In the genomic region with DNA sequence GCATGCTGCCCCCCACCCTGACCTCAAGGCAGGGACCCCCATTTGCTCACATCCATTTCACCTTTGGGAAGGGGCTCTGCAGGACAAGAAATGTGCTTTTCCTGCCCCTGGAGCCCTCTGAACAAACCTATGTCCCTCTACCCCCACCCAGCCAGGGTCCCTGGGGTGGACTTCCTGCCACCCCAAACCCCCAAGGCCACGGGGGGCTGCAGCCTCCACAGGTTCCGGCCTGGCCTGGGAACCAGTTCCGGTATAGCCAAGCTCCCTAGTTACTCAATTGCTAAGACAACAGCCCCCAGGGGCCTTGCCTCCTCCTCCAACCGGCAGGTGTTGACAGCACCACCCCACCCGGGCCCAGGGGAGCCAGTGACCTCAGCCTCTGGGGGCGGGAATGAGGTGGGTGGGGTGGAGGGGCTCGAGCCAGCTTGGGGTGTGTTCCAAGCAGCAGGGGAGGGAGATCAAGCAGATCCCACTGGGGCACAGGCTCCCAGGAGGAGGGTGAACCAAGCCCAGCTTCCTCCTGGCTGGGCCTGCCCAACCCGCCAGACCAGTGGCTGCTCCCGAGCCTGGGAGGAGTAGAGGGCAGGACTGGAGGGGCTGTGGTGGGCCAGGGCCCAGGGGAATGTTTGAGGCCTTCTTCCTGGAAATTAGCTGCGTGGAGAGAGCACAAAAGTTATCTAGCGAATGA, we compare ENCODE assay signal across 11 cellular contexts. TPM values are rescaled to one million over a fixed set of nuclear protein-coding genes. Genes with fewer than 3 reads are reported as not detected.
DNase-seq lines count a peak whose midpoint lies in the region; FAIRE-seq and TF ChIP-seq lines count a peak whose summit lies in the region.
"Had no signal": no experiment of that assay in that cellular context is flagged by ENCODE, and none has a peak within 500 bp of the region (broad histone marks: within the 10 kb centered on the region; RNA-seq: fewer than 3 reads in every experiment).

No MANE protein-coding gene starts in this region.

- H2BK120ac ChIP-seq in trophoblast cell (ENCODE audit: insufficient read depth, low read length, poor library complexity): no peak overlapping the region

- no peaks in the 10 kb centered on the region for H3K9me2 ChIP-seq in MM.1S (replicated peaks; ENCODE audit: insufficient read depth, low read length)

- H3K27ac ChIP-seq in trophoblast cell (ENCODE audit: low read depth, low read length) (no peak overlapping the region), MM.1S (ENCODE audit: low read length) (no peak overlapping the region)
- H3K27ac ChIP-seq: SJSA1 had no signal

- H3K27me3 ChIP-seq in trophoblast cell (ENCODE audit: insufficient read depth, low read length) (no peaks in the 10 kb centered on the region), MM.1S (replicated peaks; ENCODE audit: insufficient read depth, low read length) (peaks cover 1% of the 10 kb centered on the region; the same call in 1 of the 2 replicates)

- TF ChIP-seq POLR2A in erythroblast (IDR thresholded peaks at IDR 0.05; ENCODE audit: low read length): peak; percentile 29

- intact Hi-C loops in head of caudate nucleus (cut with DNase I): loop anchor here (5.0 kb wide), 1 partner anchor 53 kb away; no protein-coding TSS in a partner anchor

- H3F3A ChIP-seq in MM.1S (ENCODE audit: insufficient read depth, low read length): no peaks in the 10 kb centered on the region

- H2BK12ac ChIP-seq in trophoblast cell (ENCODE audit: low read length): no peak overlapping the region

- DNase-seq in GM18507 (ENCODE audit: extremely low spot score, insufficient read length, low read depth): no peak
- peak; percentile 12 for DNase-seq in NCI-H146 treated with DMSO at 0.1 percent for 48 hours (lab: John Stamatoyannopoulos, UW; ENCODE audit: unreplicated experiment)
- peak; percentile 42 to 57 for DNase-seq in erythroblast (lab: John Stamatoyannopoulos, UW)
- DNase-seq in trophoblast cell: peak in 1 of 2 donors; percentile 29
- no peak for DNase-seq in MM.1S
- no peak for DNase-seq in GOT3 (lab: John Stamatoyannopoulos, UW)
- no peak for DNase-seq in frontal cortex (ENCODE audit: low spot score in 2 of 2)
- DNase-seq in head of caudate nucleus: no peak
- DNase-seq: midbrain had no signal

- H4K12ac ChIP-seq in trophoblast cell (ENCODE audit: low read depth, low read length): no peak overlapping the region

- H2AFZ ChIP-seq in trophoblast cell (ENCODE audit: insufficient read depth, low read length, poor library complexity) (peak overlapping the region; percentile 8), MM.1S (ENCODE audit: low read length) (no peak overlapping the region)

- no peak overlapping the region for H3K23ac ChIP-seq in trophoblast cell (ENCODE audit: low read length)

- peak overlapping the region; percentile 22 for H3K18ac ChIP-seq in trophoblast cell (ENCODE audit: low read length)

- H3K4me2 ChIP-seq in trophoblast cell (ENCODE audit: low read length) (no peak overlapping the region), MM.1S (ENCODE audit: low read depth, low read length) (no peak overlapping the region)

- no peak overlapping the region for H3K14ac ChIP-seq in trophoblast cell (ENCODE audit: low read length)

- H2BK5ac ChIP-seq in trophoblast cell (ENCODE audit: low read depth, low read length, poor library complexity): no peak overlapping the region

- TF ChIP-seq CTCF in MM.1S (IDR thresholded peaks at IDR 0.05; ENCODE audit: low read length): no peak

- peaks cover 5% of the 10 kb centered on the region for H3K79me1 ChIP-seq in trophoblast cell (ENCODE audit: low read length)

- H3K9ac ChIP-seq in trophoblast cell (ENCODE audit: low read length) (no peak overlapping the region), MM.1S (ENCODE audit: low read length) (no peak overlapping the region)

- H3K79me2 ChIP-seq in trophoblast cell (ENCODE audit: control insufficient read depth, insufficient read depth, low read length, poor library complexity) (no peaks in the 10 kb centered on the region), MM.1S (ENCODE audit: low read length) (no peaks in the 10 kb centered on the region)

- FAIRE-seq in GM18507 (lab: Jason Lieb, UNC): peak; percentile 78
- FAIRE-seq in frontal cortex (lab: Jason Lieb, UNC): no peak

- H3K4me1 ChIP-seq in trophoblast cell (ENCODE audit: control insufficient read depth in 1 of 2, insufficient read depth in 2 of 2, low read length in 2 of 2) (peaks cover 13 to 15% of the 10 kb centered on the region in 2 experiments), MM.1S (ENCODE audit: low read length) (no peaks in the 10 kb centered on the region)
- H3K4me1 ChIP-seq: SJSA1 had no signal

- no peak overlapping the region for H3K4ac ChIP-seq in trophoblast cell (ENCODE audit: low read depth, low read length)

- H2AK5ac ChIP-seq in trophoblast cell (ENCODE audit: low read length): no peak overlapping the region

- WGBS in trophoblast cell (ENCODE audit: extremely low coverage, insufficient coverage, insufficient read length): no CpG with 5 or more reads among the region's 11 CpGs

- H3K9me3 ChIP-seq in trophoblast cell (ENCODE audit: insufficient read depth, low read depth, low read length): peaks cover 2% of the 10 kb centered on the region
- H3K9me3 ChIP-seq in MM.1S (replicated peaks; ENCODE audit: insufficient read depth, low read length): no peaks in the 10 kb centered on the region
- H3K9me3 ChIP-seq: adrenal gland, SJSA1 had no signal

- H4K20me1 ChIP-seq in MM.1S (ENCODE audit: insufficient read depth, low read length): no peaks in the 10 kb centered on the region

- no peaks in the 10 kb centered on the region for H3K36me3 ChIP-seq in trophoblast cell (ENCODE audit: control insufficient read depth in 1 of 2, insufficient read depth in 2 of 2, low read length in 2 of 2)
- no peaks in the 10 kb centered on the region for H3K36me3 ChIP-seq in MM.1S (replicated peaks; ENCODE audit: insufficient read depth, low read length)
- H3K36me3 ChIP-seq: adrenal gland had no signal

- no peak overlapping the region for H3K4me3 ChIP-seq in trophoblast cell (ENCODE audit: low read depth, low read length)
- no peak overlapping the region for H3K4me3 ChIP-seq in MM.1S (ENCODE audit: low read length)
- H3K4me3 ChIP-seq: adrenal gland, SJSA1 had no signal

- H4K8ac ChIP-seq in trophoblast cell (ENCODE audit: low read depth, low read length): peak overlapping the region; percentile 64

- peak overlapping the region; percentile 64 for H4K91ac ChIP-seq in trophoblast cell (ENCODE audit: low read depth, low read length)

RNA-seq across cellular contexts. Expression of gene PNMT, which starts 6.6 kb away (rescaled TPM):
- polyA plus RNA-seq in trophoblast cell (2013): 0.05 and 0.07 TPM in 2 replicates
- total RNA-seq in frontal cortex: 3.7 TPM
- total RNA-seq: SJSA1 had no signal

RNA-seq across cellular contexts. Expression of gene TCAP, which starts 9.7 kb away (rescaled TPM):
- polyA plus RNA-seq in trophoblast cell (2013): 0.15 and 0.19 TPM in 2 replicates
- total RNA-seq in frontal cortex: 0.82 TPM

RNA-seq across cellular contexts. Expression of gene PGAP3, which starts 13.0 kb away (rescaled TPM):
- polyA plus RNA-seq in trophoblast cell (2013): 3.7 and 4.3 TPM in 2 replicates
- total RNA-seq in frontal cortex: 8.2 TPM

RNA-seq across cellular contexts. Expression of gene ERBB2, which starts 25.0 kb away (rescaled TPM):
- polyA plus RNA-seq in trophoblast cell (2013): 30.7 and 30.9 TPM in 2 replicates
- 6.9 TPM for total RNA-seq in frontal cortex

RNA-seq across cellular contexts. Expression of gene STARD3, which starts 37.9 kb away (rescaled TPM):
- 51.9 and 53.4 TPM in 2 replicates for polyA plus RNA-seq in trophoblast cell (2013)
- total RNA-seq in frontal cortex: 17.5 TPM

Comparison
In these comparisons a context has a peak if more than half of its experiments do, and no peak if none do; other contexts are left out.
1. DNase-seq: peak in NCI-H146 treated with DMSO at 0.1 percent for 48 hours (single experiment) and erythroblast (2 of 2); none in GM18507 (single experiment), MM.1S (single experiment), GOT3 (single experiment), frontal cortex (0 of 2) and head of caudate nucleus (0 of 42).